ENCODE assay signal across 35 cellular contexts in the genomic region with DNA sequence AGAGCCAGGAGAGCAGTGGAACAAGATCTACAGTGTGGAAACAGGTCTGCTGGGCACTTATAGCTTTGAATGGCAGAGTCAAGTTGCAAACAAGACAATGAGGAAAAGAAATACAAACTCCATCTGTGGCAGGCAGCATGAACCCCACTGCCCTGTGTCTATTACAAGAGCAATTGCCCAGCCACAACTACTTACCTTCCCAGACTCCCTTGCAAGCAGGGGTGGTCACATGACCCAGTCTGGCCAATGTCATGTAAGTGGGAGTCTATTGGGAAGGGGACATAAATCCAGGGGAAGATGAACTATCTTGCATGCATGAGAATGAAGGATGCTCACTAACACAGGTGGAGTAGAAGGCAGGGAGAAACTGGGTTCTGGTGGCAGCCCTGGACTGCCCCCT. TPM values are rescaled to one million over a fixed set of nuclear protein-coding genes. Genes with fewer than 3 reads are reported as not detected.
"Had no signal": no experiment of that assay in that cellular context is flagged by ENCODE, and none has a peak within 500 bp of the region (broad histone marks: within the 10 kb centered on the region; RNA-seq: fewer than 3 reads in every experiment).

No MANE protein-coding gene starts in this region.

- H3K27me3 ChIP-seq: body of pancreas, cardiac muscle cell, colonic mucosa, foreskin keratinocyte, gastrocnemius medialis had no signal

- ATAC-seq: activated naive CD8-positive, alpha-beta T cell treated with anti-CD3 and anti-CD28 coated beads, Interleukin-2, amount 50 U/mL, for 24 hours; body of pancreas; esophagus mucosa; foreskin keratinocyte; gastrocnemius medialis; heart left ventricle had no signal

- H3K9me3 Mint-ChIP-seq: activated CD4-positive, alpha-beta memory T cell treated with anti-CD3 and anti-CD28 coated beads, Interleukin-2, amount 10 ng/mL, durations not matched to agents 7 days and 5 days; activated CD4-positive, alpha-beta T cell treated with anti-CD3 and anti-CD28 coated beads, Interleukin-2, amount 10 ng/mL, durations not matched to agents 7 days and 5 days; activated naive CD4-positive, alpha-beta T cell treated with anti-CD3 and anti-CD28 coated beads for 36 hours; activated naive CD4-positive, alpha-beta T cell treated with anti-CD3 and anti-CD28 coated beads, Interleukin-2, amount 50 U/mL, for 24 hours; activated naive CD8-positive, alpha-beta T cell treated with anti-CD3 and anti-CD28 coated beads for 36 hours; activated naive CD8-positive, alpha-beta T cell treated with anti-CD3 and anti-CD28 coated beads, Interleukin-2, amount 50 U/mL, for 24 hours; activated T-helper 1 cell treated with anti-CD3 and anti-CD28 coated beads, Interleukin-12 subunit alpha, Interleukin-12 subunit beta, Interleukin-2, Interleukin-4 antibody, amounts not matched to agents 30 ng/mL and 10 ng/mL and 1 ng/mL, durations not matched to agents 14 hours and 24 hours and 36 hours; activated T-helper 2 cell treated with anti-CD3 and anti-CD28 coated beads, Interferon-gamma antibody, Interleukin-2, Interleukin-4, amounts not matched to agents 10 μg/mL and 5 μg/mL and 100 μg/mL, durations not matched to agents 14 hours and 24 hours and 36 hours; dendritic cell treated with granulocyte-macrophage colony-stimulating factor and Interleukin-4, amounts not matched to agents 40 ng/mL and 50 ng/mL, for 4 days; endodermal cell had no signal

- H3K4me3 ChIP-seq: adrenal gland, body of pancreas, cardiac muscle cell, colonic mucosa, dorsolateral prefrontal cortex, gastrocnemius medialis, heart left ventricle had no signal

- H3K4me1 ChIP-seq: adrenal gland, body of pancreas, colonic mucosa, foreskin keratinocyte, gastrocnemius medialis, heart left ventricle had no signal

- H3K36me3 Mint-ChIP-seq: activated naive CD4-positive, alpha-beta T cell treated with anti-CD3 and anti-CD28 coated beads, Interleukin-2, amount 50 U/mL, for 24 hours; activated naive CD8-positive, alpha-beta T cell treated with anti-CD3 and anti-CD28 coated beads for 36 hours had no signal

- H3K4me1 Mint-ChIP-seq: activated CD4-positive, alpha-beta memory T cell treated with anti-CD3 and anti-CD28 coated beads, Interleukin-2, amount 10 ng/mL, durations not matched to agents 7 days and 5 days; activated CD4-positive, alpha-beta T cell treated with anti-CD3 and anti-CD28 coated beads, Interleukin-2, amount 10 ng/mL, durations not matched to agents 7 days and 5 days; activated naive CD4-positive, alpha-beta T cell treated with anti-CD3 and anti-CD28 coated beads, Interleukin-2, amount 50 U/mL, for 24 hours; activated naive CD8-positive, alpha-beta T cell treated with anti-CD3 and anti-CD28 coated beads for 36 hours; activated naive CD8-positive, alpha-beta T cell treated with anti-CD3 and anti-CD28 coated beads, Interleukin-2, amount 50 U/mL, for 24 hours; endodermal cell had no signal

- H3K27ac ChIP-seq: adrenal gland, body of pancreas, cardiac muscle cell, colonic mucosa, dorsolateral prefrontal cortex, foreskin keratinocyte, gastrocnemius medialis, heart left ventricle had no signal

- H3K36me3 ChIP-seq: adrenal gland, cardiac muscle cell, colonic mucosa, gastrocnemius medialis, heart left ventricle had no signal

- H3K9me3 ChIP-seq: adrenal gland, body of pancreas, colonic mucosa, gastrocnemius medialis, heart left ventricle had no signal

- DNase-seq: activated CD4-positive, alpha-beta memory T cell treated with anti-CD3 and anti-CD28 coated beads, Interleukin-2, amount 10 ng/mL, durations not matched to agents 7 days and 5 days; activated CD4-positive, alpha-beta T cell treated with anti-CD3 and anti-CD28 coated beads for 1 hour; activated CD4-positive, alpha-beta T cell treated with anti-CD3 and anti-CD28 coated beads for 4 hours; activated CD4-positive, alpha-beta T cell treated with anti-CD3 and anti-CD28 coated beads, Interleukin-2, amount 10 ng/mL, durations not matched to agents 7 days and 5 days; activated CD4-positive, alpha-beta T cell treated with anti-CD3 and anti-CD28 coated beads, Interleukin-2, amount 50 U/mL, for 4 hours; activated CD8-positive, alpha-beta memory T cell treated with anti-CD3 and anti-CD28 coated beads, Interleukin-2, amount 50 U/mL, for 4 hours; activated effector memory CD4-positive, alpha-beta T cell treated with anti-CD3 and anti-CD28 coated beads, Interleukin-2, amount 50 U/mL, for 16 hours; activated naive CD4-positive, alpha-beta T cell treated with anti-CD3 and anti-CD28 coated beads for 36 hours; activated naive CD8-positive, alpha-beta T cell treated with anti-CD3 and anti-CD28 coated beads for 36 hours; activated naive CD8-positive, alpha-beta T cell treated with anti-CD3 and anti-CD28 coated beads, Interleukin-2, amount 50 U/mL, for 24 hours; activated T-cell treated with anti-CD3 and anti-CD28 coated beads, Interleukin-2, amount 50 U/mL, for 1 hour; activated T-cell treated with anti-CD3 and anti-CD28 coated beads, Interleukin-2, amount 50 U/mL, for 48 hours; amygdala; aorta; body of pancreas; central memory CD4-positive, alpha-beta T cell; cerebellar nuclear complex; colonic mucosa; dorsolateral prefrontal cortex; effector memory CD4-positive, alpha-beta T cell; endodermal cell; foreskin keratinocyte; gastrocnemius medialis; glutamatergic neuron; heart left ventricle; T-helper 2 cell had no signal

- H3K4me3 Mint-ChIP-seq: activated CD4-positive, alpha-beta memory T cell treated with anti-CD3 and anti-CD28 coated beads, Interleukin-2, amount 10 ng/mL, durations not matched to agents 7 days and 5 days; activated CD4-positive, alpha-beta T cell treated with anti-CD3 and anti-CD28 coated beads, Interleukin-2, amount 10 ng/mL, durations not matched to agents 7 days and 5 days; activated naive CD4-positive, alpha-beta T cell treated with anti-CD3 and anti-CD28 coated beads for 36 hours; activated naive CD4-positive, alpha-beta T cell treated with anti-CD3 and anti-CD28 coated beads, Interleukin-2, amount 50 U/mL, for 24 hours; activated naive CD8-positive, alpha-beta T cell treated with anti-CD3 and anti-CD28 coated beads for 36 hours; activated naive CD8-positive, alpha-beta T cell treated with anti-CD3 and anti-CD28 coated beads, Interleukin-2, amount 50 U/mL, for 24 hours; activated T-helper 1 cell treated with anti-CD3 and anti-CD28 coated beads, Interleukin-12 subunit alpha, Interleukin-12 subunit beta, Interleukin-2, Interleukin-4 antibody, amounts not matched to agents 30 ng/mL and 10 ng/mL and 1 ng/mL, durations not matched to agents 14 hours and 24 hours and 36 hours; dendritic cell treated with granulocyte-macrophage colony-stimulating factor and Interleukin-4, amounts not matched to agents 40 ng/mL and 50 ng/mL, for 4 days; endodermal cell had no signal

- H3K27ac Mint-ChIP-seq: activated CD4-positive, alpha-beta memory T cell treated with anti-CD3 and anti-CD28 coated beads, Interleukin-2, amount 10 ng/mL, durations not matched to agents 7 days and 5 days; activated CD4-positive, alpha-beta T cell treated with anti-CD3 and anti-CD28 coated beads, Interleukin-2, amount 10 ng/mL, durations not matched to agents 7 days and 5 days; activated naive CD4-positive, alpha-beta T cell treated with anti-CD3 and anti-CD28 coated beads for 36 hours; activated naive CD4-positive, alpha-beta T cell treated with anti-CD3 and anti-CD28 coated beads, Interleukin-2, amount 50 U/mL, for 24 hours; activated naive CD8-positive, alpha-beta T cell treated with anti-CD3 and anti-CD28 coated beads for 36 hours; activated naive CD8-positive, alpha-beta T cell treated with anti-CD3 and anti-CD28 coated beads, Interleukin-2, amount 50 U/mL, for 24 hours; activated T-helper 1 cell treated with anti-CD3 and anti-CD28 coated beads, Interleukin-12 subunit alpha, Interleukin-12 subunit beta, Interleukin-2, Interleukin-4 antibody, amounts not matched to agents 30 ng/mL and 10 ng/mL and 1 ng/mL, durations not matched to agents 14 hours and 24 hours and 36 hours; activated T-helper 2 cell treated with anti-CD3 and anti-CD28 coated beads, Interferon-gamma antibody, Interleukin-2, Interleukin-4, amounts not matched to agents 10 μg/mL and 5 μg/mL and 100 μg/mL, durations not matched to agents 14 hours and 24 hours and 36 hours; dendritic cell treated with granulocyte-macrophage colony-stimulating factor and Interleukin-4, amounts not matched to agents 40 ng/mL and 50 ng/mL, for 4 days; endodermal cell had no signal

RNA-seq across cellular contexts. Expression of a gene that starts 44.1 kb away (rescaled TPM):
- total RNA-seq: activated CD4-positive, alpha-beta memory T cell treated with anti-CD3 and anti-CD28 coated beads, Interleukin-2, amount 10 ng/mL, durations not matched to agents 7 days and 5 days; activated CD4-positive, alpha-beta T cell treated with anti-CD3 and anti-CD28 coated beads, Interleukin-2, amount 10 ng/mL, durations not matched to agents 7 days and 5 days; activated naive CD4-positive, alpha-beta T cell treated with anti-CD3 and anti-CD28 coated beads for 36 hours; activated naive CD8-positive, alpha-beta T cell treated with anti-CD3 and anti-CD28 coated beads for 36 hours; activated T-helper 1 cell treated with anti-CD3 and anti-CD28 coated beads, Interleukin-12 subunit alpha, Interleukin-12 subunit beta, Interleukin-2, Interleukin-4 antibody, amounts not matched to agents 30 ng/mL and 10 ng/mL and 1 ng/mL, durations not matched to agents 14 hours and 24 hours and 36 hours; activated T-helper 2 cell treated with anti-CD3 and anti-CD28 coated beads, Interferon-gamma antibody, Interleukin-2, Interleukin-4, amounts not matched to agents 10 μg/mL and 5 μg/mL and 100 μg/mL, durations not matched to agents 14 hours and 24 hours and 36 hours; adrenal gland; aorta; body of pancreas; cardiac muscle cell; colonic mucosa; endodermal cell; epithelial cell of proximal tubule; esophagus mucosa; foreskin keratinocyte; gastrocnemius medialis; heart left ventricle; T-helper 1 cell treated with Interleukin-12 subunit alpha and Interleukin-12 subunit beta and Interleukin-4 antibody, amounts not matched to agents 30 ng/mL and 1 ng/mL, for 36 hours had no signal
- polyA plus RNA-seq: adrenal gland, aorta, cardiac muscle cell, foreskin keratinocyte, heart left ventricle had no signal

RNA-seq across cellular contexts. Expression of a gene that starts 58.4 kb away (rescaled TPM):
- total RNA-seq: activated CD4-positive, alpha-beta memory T cell treated with anti-CD3 and anti-CD28 coated beads, Interleukin-2, amount 10 ng/mL, durations not matched to agents 7 days and 5 days; activated CD4-positive, alpha-beta T cell treated with anti-CD3 and anti-CD28 coated beads, Interleukin-2, amount 10 ng/mL, durations not matched to agents 7 days and 5 days; activated naive CD4-positive, alpha-beta T cell treated with anti-CD3 and anti-CD28 coated beads for 36 hours; activated naive CD8-positive, alpha-beta T cell treated with anti-CD3 and anti-CD28 coated beads for 36 hours; activated T-helper 1 cell treated with anti-CD3 and anti-CD28 coated beads, Interleukin-12 subunit alpha, Interleukin-12 subunit beta, Interleukin-2, Interleukin-4 antibody, amounts not matched to agents 30 ng/mL and 10 ng/mL and 1 ng/mL, durations not matched to agents 14 hours and 24 hours and 36 hours; activated T-helper 2 cell treated with anti-CD3 and anti-CD28 coated beads, Interferon-gamma antibody, Interleukin-2, Interleukin-4, amounts not matched to agents 10 μg/mL and 5 μg/mL and 100 μg/mL, durations not matched to agents 14 hours and 24 hours and 36 hours; cardiac muscle cell; colonic mucosa; endodermal cell; epithelial cell of proximal tubule; foreskin keratinocyte; T-helper 1 cell treated with Interleukin-12 subunit alpha and Interleukin-12 subunit beta and Interleukin-4 antibody, amounts not matched to agents 30 ng/mL and 1 ng/mL, for 36 hours had no signal
- polyA plus RNA-seq: cardiac muscle cell, foreskin keratinocyte had no signal
